ENCODE assay signal across 7 cellular contexts in the genomic region with DNA sequence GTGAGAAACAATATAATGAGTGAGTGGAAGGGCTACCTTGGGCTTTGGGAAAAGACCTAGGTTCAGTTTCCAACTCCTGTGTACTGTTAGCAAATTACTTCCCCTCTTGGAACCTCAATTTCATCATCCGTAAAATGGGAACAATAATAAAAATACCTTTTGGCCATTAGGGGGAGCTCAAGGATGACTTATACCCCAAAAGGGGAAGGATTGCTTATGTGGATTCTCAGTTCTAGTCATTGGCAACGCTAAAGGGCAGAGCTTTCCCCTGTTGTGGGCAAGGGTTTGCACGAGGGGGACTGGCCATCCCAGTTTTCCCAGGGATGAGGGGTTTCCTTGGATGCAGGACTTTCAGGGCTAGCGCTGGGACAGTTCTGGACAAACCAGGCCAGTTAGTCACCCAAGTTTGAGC. TPM values are rescaled to one million over a fixed set of nuclear protein-coding genes. Genes with fewer than 3 reads are reported as not detected.
DNase-seq lines count a peak whose midpoint lies in the region; ATAC-seq and TF ChIP-seq lines count a peak whose summit lies in the region.

No MANE protein-coding gene starts in this region.

- no peaks in the 10 kb centered on the region for H3K9me2 ChIP-seq in hepatocyte (replicated peaks; ENCODE audit: insufficient read depth)

- TF ChIP-seq CTCF in activated CD8-positive, alpha-beta T cell treated with anti-CD3 and anti-CD28 coated beads for 36 hours (IDR thresholded peaks at IDR 0.05), result peak; percentile 85
- TF ChIP-seq CTCF in hepatocyte (IDR thresholded peaks at IDR 0.05; ENCODE audit: poor library complexity) (peak; percentile 50), thoracic aorta (IDR thresholded peaks at IDR 0.05) (peak; percentile 23)

- ATAC-seq in GM19452 (IDR thresholded peaks at IDR 0.05; ENCODE audit: unreplicated experiment), result peak; percentile 35
- no peak for ATAC-seq in activated CD8-positive, alpha-beta T cell treated with anti-CD3 and anti-CD28 coated beads for 36 hours
- ATAC-seq in thoracic aorta (ENCODE audit: insufficient number of reproducible peaks, low FRiP score, low read depth), result no peak

- H3K4me1 ChIP-seq in hepatocyte (ENCODE audit: insufficient read depth), result no peaks in the 10 kb centered on the region
- H3K4me1 ChIP-seq in thoracic aorta (ENCODE audit: control insufficient read depth in 1 of 2, low read depth in 2 of 2), result peaks cover 13 to 17% of the 10 kb centered on the region in 2 donors

- WGBS in hepatocyte (ENCODE audit: low lambda C conversion rate, missing lambda C conversion rate), result 28% methylated on average over 4 of the region's 4 CpGs

- H2AFZ ChIP-seq in hepatocyte, result no peak overlapping the region

- POLR2A ChIA-PET in activated CD8-positive, alpha-beta T cell treated with anti-CD3 and anti-CD28 coated beads for 36 hours (lab: Charles Lee), result interaction anchor here (0.6 to 1.5 kb wide), 5 partner anchors 44 to 532 kb away, joined by 3 to 4 read pairs (median 4); no protein-coding TSS in a partner anchor

- H3K27me3 ChIP-seq in hepatocyte, result no peaks in the 10 kb centered on the region
- H3K27me3 ChIP-seq in thoracic aorta (replicated peaks; ENCODE audit: insufficient read depth), result no peaks in the 10 kb centered on the region

- intact Hi-C loops in activated CD8-positive, alpha-beta T cell treated with anti-CD3 and anti-CD28 coated beads for 36 hours (cut with micrococcal nuclease), result loop anchor here (1.0 to 5.0 kb wide), 3 partner anchors 55 to 200 kb away; no protein-coding TSS in a partner anchor

- H3K36me3 Mint-ChIP-seq in activated CD8-positive, alpha-beta T cell treated with anti-CD3 and anti-CD28 coated beads for 36 hours (ENCODE audit: low read depth), result no peaks in the 10 kb centered on the region

- H3K9me3 ChIP-seq in hepatocyte (ENCODE audit: low read depth), result no peaks in the 10 kb centered on the region
- H3K9me3 ChIP-seq in thoracic aorta, result no peaks in the 10 kb centered on the region

- H3K36me3 ChIP-seq in hepatocyte (replicated peaks; ENCODE audit: insufficient read depth, low read depth) (no peaks in the 10 kb centered on the region), thoracic aorta (no peaks in the 10 kb centered on the region)

- H3K79me2 ChIP-seq in hepatocyte, result peaks cover 14% of the 10 kb centered on the region

- H3K27me3 Mint-ChIP-seq in activated CD8-positive, alpha-beta T cell treated with anti-CD3 and anti-CD28 coated beads for 36 hours, result no peaks in the 10 kb centered on the region

- no peaks in the 10 kb centered on the region for H3K9me3 Mint-ChIP-seq in activated CD8-positive, alpha-beta T cell treated with anti-CD3 and anti-CD28 coated beads for 36 hours

- no peak overlapping the region for H3K4me3 Mint-ChIP-seq in activated CD8-positive, alpha-beta T cell treated with anti-CD3 and anti-CD28 coated beads for 36 hours

- H4K20me1 ChIP-seq in hepatocyte (ENCODE audit: insufficient read depth, poor library complexity, severe bottlenecking), result no peaks in the 10 kb centered on the region

- no peak overlapping the region for H3K4me2 ChIP-seq in hepatocyte

- H3K27ac ChIP-seq in hepatocyte (no peak overlapping the region), thoracic aorta (no peak overlapping the region)

- H3K4me3 ChIP-seq in hepatocyte (no peak overlapping the region), thoracic aorta (no peak overlapping the region)

- peak; percentile 43 for DNase-seq in Daoy (ENCODE audit: low read depth)
- peak; percentile 89 for DNase-seq in NAMALWA (ENCODE audit: low spot score)
- DNase-seq in activated CD8-positive, alpha-beta T cell treated with anti-CD3 and anti-CD28 coated beads for 36 hours, result no peak
- peak; percentile 32 for DNase-seq in hepatocyte (ENCODE audit: low spot score)
- no peak for DNase-seq in thoracic aorta (ENCODE audit: low spot score)
- no peak for DNase-seq in NK-92 treated with Interleukin-12 subunit alpha and Interleukin-12 subunit beta, amount 100 ng/mL, for 24 hours (lab: John Stamatoyannopoulos, UW)

- peaks cover 15% of the 10 kb centered on the region for H3K4me1 Mint-ChIP-seq in activated CD8-positive, alpha-beta T cell treated with anti-CD3 and anti-CD28 coated beads for 36 hours (ENCODE audit: low read depth)

- H3K27ac Mint-ChIP-seq in activated CD8-positive, alpha-beta T cell treated with anti-CD3 and anti-CD28 coated beads for 36 hours, result no peak overlapping the region

- CTCF ChIA-PET in activated CD8-positive, alpha-beta T cell treated with anti-CD3 and anti-CD28 coated beads for 36 hours (lab: Charles Lee), result interaction anchor here (0.6 to 12.5 kb wide), 47 partner anchors 10 to 455 kb away, joined by 3 to 177 read pairs (median 4); a partner anchor contains a TSS

RNA-seq across cellular contexts. Expression of a gene that starts 3.1 kb away (rescaled TPM):
- total RNA-seq in Daoy (2014; rRNA removed; shearing (Covaris generic)), result 23.9 and 43.5 TPM in 2 replicates
- total RNA-seq in activated CD8-positive, alpha-beta T cell treated with anti-CD3 and anti-CD28 coated beads for 36 hours, result 10 to 100 TPM; 34.8 to 36.8 TPM
- total RNA-seq in hepatocyte (50.3 and 55.4 TPM in 2 replicates), thoracic aorta (10 to 100 TPM; 27.5 to 42.1 TPM)
- 95.3 and 96.9 TPM in 2 replicates for polyA plus RNA-seq in hepatocyte

RNA-seq across cellular contexts. Expression of a gene that starts 3.8 kb away (rescaled TPM):
- total RNA-seq in Daoy (2014; rRNA removed; shearing (Covaris generic)), result 51.8 and 69.9 TPM in 2 replicates
- total RNA-seq in activated CD8-positive, alpha-beta T cell treated with anti-CD3 and anti-CD28 coated beads for 36 hours, result 1 to 10 TPM; 7.0 to 8.1 TPM
- total RNA-seq in hepatocyte (4.5 and 7.5 TPM in 2 replicates), thoracic aorta (10 to 100 TPM in 1 of 2 donors, 1 to 10 TPM in 1; 3.2 to 11.8 TPM)
- polyA plus RNA-seq in hepatocyte, result 0.99 and 3.1 TPM in 2 replicates

Comparison
In these comparisons a context has a peak if more than half of its experiments do, and no peak if none do; other contexts are left out.
1. DNase-seq: peak in Daoy (single experiment), NAMALWA (single experiment) and hepatocyte (single experiment); none in activated CD8-positive, alpha-beta T cell treated with anti-CD3 and anti-CD28 coated beads for 36 hours (single experiment), thoracic aorta (single experiment) and NK-92 treated with Interleukin-12 subunit alpha and Interleukin-12 subunit beta, amount 100 ng/mL, for 24 hours (single experiment).
2. CTCF ChIP-seq: peak in every context shown above with its lines; median percentile 85 in activated CD8-positive, alpha-beta T cell treated with anti-CD3 and anti-CD28 coated beads for 36 hours; 50 in hepatocyte; 23 in thoracic aorta.